13 cellular contexts compared by ENCODE assay signal in genomic region chr3:58260733-58261132, GRCh38. TPM values are rescaled to one million over a fixed set of nuclear protein-coding genes. Genes with fewer than 3 reads are reported as not detected.
DNase-seq lines count a peak whose midpoint lies in the region; ATAC-seq and TF ChIP-seq lines count a peak whose summit lies in the region.
"Had no signal": no experiment of that assay in that cellular context is flagged by ENCODE, and none has a peak within 500 bp of the region (broad histone marks: within the 10 kb centered on the region; RNA-seq: fewer than 3 reads in every experiment).

No MANE protein-coding gene starts in this region.

- peaks cover 14% of the 10 kb centered on the region for H3K4me1 Mint-ChIP-seq in activated naive CD8-positive, alpha-beta T cell treated with anti-CD3 and anti-CD28 coated beads for 36 hours

- H3K9me3 Mint-ChIP-seq in activated naive CD8-positive, alpha-beta T cell treated with anti-CD3 and anti-CD28 coated beads for 36 hours = no peaks in the 10 kb centered on the region

- no peak for TF ChIP-seq EP300 in sigmoid colon (IDR thresholded peaks at IDR 0.05)

- ATAC-seq in right lobe of liver (peak; percentile 76 to 89 (median 78)), sciatic nerve (no peak)

- H3K27me3 Mint-ChIP-seq in activated naive CD8-positive, alpha-beta T cell treated with anti-CD3 and anti-CD28 coated beads for 36 hours = no peaks in the 10 kb centered on the region

- H3K36me3 Mint-ChIP-seq in activated naive CD8-positive, alpha-beta T cell treated with anti-CD3 and anti-CD28 coated beads for 36 hours = peaks cover 12% of the 10 kb centered on the region

- TF ChIP-seq CTCF in right lobe of liver (IDR thresholded peaks at IDR 0.05) (no peak), sigmoid colon (IDR thresholded peaks at IDR 0.05) (no peak), lower leg skin (IDR thresholded peaks at IDR 0.05) (no peak)

- no peak overlapping the region for H3K4me3 Mint-ChIP-seq in activated naive CD8-positive, alpha-beta T cell treated with anti-CD3 and anti-CD28 coated beads for 36 hours

- no peaks in the 10 kb centered on the region for H3K27me3 ChIP-seq in ACC112 (ENCODE audit: insufficient read depth, low read length)
- H3K27me3 ChIP-seq in right lobe of liver = no peaks in the 10 kb centered on the region
- no peaks in the 10 kb centered on the region for H3K27me3 ChIP-seq in sigmoid colon

- peak overlapping the region; percentile 21 for H3K27ac Mint-ChIP-seq in activated naive CD8-positive, alpha-beta T cell treated with anti-CD3 and anti-CD28 coated beads for 36 hours

- H3K4me1 ChIP-seq in ACC112 (ENCODE audit: control insufficient read depth, insufficient read depth, low read length, unreplicated experiment) = peaks cover 13% of the 10 kb centered on the region
- no peaks in the 10 kb centered on the region for H3K4me1 ChIP-seq in right lobe of liver
- peaks cover 0 to 15% (median 7%) of the 10 kb centered on the region in 4 donors for H3K4me1 ChIP-seq in sigmoid colon

- in situ Hi-C loops in G401 (cut with HindIII; ENCODE audit: low sequenced_read_pairs) = no loop called here

- no peaks in the 10 kb centered on the region for H3K79me2 ChIP-seq in ACC112 (ENCODE audit: control insufficient read depth, insufficient read depth, low read length, unreplicated experiment)

- intact Hi-C loops in right lobe of liver (cut with DNase I) (no loop called here), sigmoid colon (cut with DNase I) (no loop called here), lower leg skin (cut with DNase I; ENCODE audit: low total_unique reads) (no loop called here), sciatic nerve (cut with DNase I) (no loop called here)

- DNase-seq in G401 (ENCODE audit: low spot score) (peak; percentile 86), right lobe of liver (peak in 2 of 3 donors; percentile 35 to 57), sigmoid colon (no peak), lower leg skin (ENCODE audit: low spot score in 2 of 2) (no peak), sciatic nerve (ENCODE audit: low spot score) (no peak)
- DNase-seq in activated naive CD8-positive, alpha-beta T cell treated with anti-CD3 and anti-CD28 coated beads for 36 hours = no peak
- DNase-seq in activated effector memory CD4-positive, alpha-beta T cell treated with anti-CD3 and anti-CD28 coated beads, Interleukin-2, amount 50 U/mL, for 16 hours = no peak
- DNase-seq: Calu3, NCI-H1092, occipital lobe had no signal

- WGBS in right lobe of liver (ENCODE audit: insufficient coverage, low coverage, low lambda C conversion rate, missing lambda C conversion rate) = 49% methylated on average over 3 of the region's 6 CpGs
- WGBS in sigmoid colon, 2 donors = 85 to 92% methylated on average over 6 of the region's 6 CpGs
- 70 to 82% methylated on average over 6 of the region's 6 CpGs for WGBS in lower leg skin, 2 donors

- no peak overlapping the region for H2AFZ ChIP-seq in ACC112 (ENCODE audit: low read length, unreplicated experiment)

- no peak for TF ChIP-seq POLR2A in right lobe of liver (IDR thresholded peaks at IDR 0.05)
- TF ChIP-seq POLR2A in sigmoid colon (IDR thresholded peaks at IDR 0.05) = no peak
- TF ChIP-seq POLR2A in lower leg skin (IDR thresholded peaks at IDR 0.05) = no peak

- no peaks in the 10 kb centered on the region for H3K36me3 ChIP-seq in ACC112 (ENCODE audit: insufficient read depth, low read length)
- peaks cover 0 to 39% (median 10%) of the 10 kb centered on the region in 4 donors for H3K36me3 ChIP-seq in right lobe of liver
- peaks cover 0 to 40% (median 9%) of the 10 kb centered on the region in 4 donors for H3K36me3 ChIP-seq in sigmoid colon
- H3K36me3 ChIP-seq: thoracic aorta had no signal

- H3K27ac ChIP-seq in ACC112 (ENCODE audit: low read depth, low read length) (peak overlapping the region; percentile 44; the same call in 1 of the 2 replicates), right lobe of liver (no peak overlapping the region), sigmoid colon (no peak overlapping the region)
- H3K27ac ChIP-seq: thoracic aorta had no signal

- H3K9me3 ChIP-seq in right lobe of liver (no peaks in the 10 kb centered on the region), sigmoid colon (no peaks in the 10 kb centered on the region)
- H3K9me3 ChIP-seq: thoracic aorta had no signal

- H3K4me3 ChIP-seq in ACC112 (ENCODE audit: low read depth, low read length) (no peak overlapping the region), right lobe of liver (no peak overlapping the region), sigmoid colon (no peak overlapping the region), lower leg skin (ENCODE audit: low read depth, poor library complexity, severe bottlenecking) (no peak overlapping the region)
- H3K4me3 ChIP-seq: thoracic aorta had no signal

RNA-seq across cellular contexts. Expression of gene ABHD6, which starts 23.1 kb away (rescaled TPM):
- 15.0 and 17.2 TPM in 2 replicates for total RNA-seq in G401 (2014; rRNA removed; shearing (Covaris generic))
- 1 to 10 TPM; 6.0 to 6.4 TPM for total RNA-seq in activated naive CD8-positive, alpha-beta T cell treated with anti-CD3 and anti-CD28 coated beads for 36 hours
- total RNA-seq in right lobe of liver = 10 to 100 TPM; 24.6 to 64.3 (median 52.6) TPM
- 10 to 100 TPM; 14.7 to 47.4 (median 31.2) TPM for total RNA-seq in sigmoid colon
- polyA plus RNA-seq in sigmoid colon = 10 to 100 TPM in 1 of 3 donors, 1 to 10 TPM in 2; 6.0 to 15.4 (median 8.1) TPM
- 10 to 100 TPM; 36.5 to 69.7 (median 51.1) TPM for total RNA-seq in lower leg skin
- total RNA-seq in sciatic nerve = 14.0 TPM

RNA-seq across cellular contexts. Expression of gene RPP14, which starts 45.3 kb away (rescaled TPM):
- 17.0 and 25.1 TPM in 2 replicates for total RNA-seq in G401 (2014; rRNA removed; shearing (Covaris generic))
- 10 to 100 TPM; 24.8 to 30.9 TPM for total RNA-seq in activated naive CD8-positive, alpha-beta T cell treated with anti-CD3 and anti-CD28 coated beads for 36 hours
- total RNA-seq in right lobe of liver (10 to 100 TPM in 4 of 6 experiments, 1 to 10 TPM in 2; 7.9 to 12.6 (median 10.6) TPM), sigmoid colon (10 to 100 TPM; 10.8 to 16.7 (median 13.8) TPM), lower leg skin (10 to 100 TPM in 1 of 4 donors, 1 to 10 TPM in 3; 8.2 to 16.7 (median 9.5) TPM), sciatic nerve (12.5 TPM)
- 10 to 100 TPM; 12.1 to 16.6 (median 15.6) TPM for polyA plus RNA-seq in sigmoid colon

RNA-seq across cellular contexts. Expression of gene HTD2, which starts 45.6 kb away (rescaled TPM):
- 7.3 and 19.6 TPM in 2 replicates for total RNA-seq in G401 (2014; rRNA removed; shearing (Covaris generic))
- 10 to 100 TPM; 10.1 to 13.0 TPM for total RNA-seq in activated naive CD8-positive, alpha-beta T cell treated with anti-CD3 and anti-CD28 coated beads for 36 hours
- total RNA-seq in right lobe of liver (1 to 10 TPM; 6.1 to 9.9 (median 8.5) TPM), sigmoid colon (10 to 100 TPM in 3 of 4 donors, 1 to 10 TPM in 1; 6.9 to 20.8 (median 12.5) TPM), lower leg skin (10 to 100 TPM in 3 of 4 donors, 1 to 10 TPM in 1; 9.5 to 17.7 (median 12.7) TPM), sciatic nerve (12.9 TPM)
- polyA plus RNA-seq in sigmoid colon = 10 to 100 TPM in 1 of 3 donors, 1 to 10 TPM in 2; 7.0 to 15.0 (median 7.2) TPM

RNA-seq across cellular contexts. Expression of gene DNASE1L3, which starts 50.0 kb away (rescaled TPM):
- not detected in 2 replicates for total RNA-seq in G401 (2014; rRNA removed; shearing (Covaris generic))
- total RNA-seq in activated naive CD8-positive, alpha-beta T cell treated with anti-CD3 and anti-CD28 coated beads for 36 hours = not detected
- total RNA-seq in right lobe of liver (100 to 1,000 TPM in 1 of 6 experiments, 10 to 100 TPM in 5; 32.9 to 134 (median 61.0) TPM), sigmoid colon (under 1 TPM in 3 of 4 donors, not detected in 1; 0.27 to 0.82 (median 0.71) TPM), lower leg skin (1 to 10 TPM in 3 of 4 donors, under 1 TPM in 1; 0.76 to 8.1 (median 3.1) TPM), sciatic nerve (2.0 TPM)
- polyA plus RNA-seq in sigmoid colon = 10 to 100 TPM in 2 of 3 donors, 1 to 10 TPM in 1; 9.0 to 69.8 (median 34.7) TPM
- total RNA-seq: Calu3; T-helper 1 cell treated with Interleukin-12 subunit alpha and Interleukin-12 subunit beta and Interleukin-4 antibody, amounts not matched to agents 30 ng/mL and 1 ng/mL, for 36 hours had no signal

Comparison
In these comparisons a context has a peak if more than half of its experiments do, and no peak if none do; other contexts are left out.
1. DNase-seq: peak in G401 (single experiment) and right lobe of liver (2 of 3); none in activated naive CD8-positive, alpha-beta T cell treated with anti-CD3 and anti-CD28 coated beads for 36 hours (single experiment), sigmoid colon (single experiment), activated effector memory CD4-positive, alpha-beta T cell treated with anti-CD3 and anti-CD28 coated beads, Interleukin-2, amount 50 U/mL, for 16 hours (single experiment), lower leg skin (0 of 2) and sciatic nerve (single experiment).